9 cellular contexts compared by ENCODE assay signal in genomic region chr19:19539738-19540703, GRCh38. TPM values are rescaled to one million over a fixed set of nuclear protein-coding genes. Genes with fewer than 3 reads are reported as not detected.
A peak's percentile ranks its signal among the peaks of the same experiment; 100 is the strongest.
DNase-seq lines count a peak whose midpoint lies in the region; ATAC-seq and TF ChIP-seq lines count a peak whose summit lies in the region.
"Had no signal": no experiment of that assay in that cellular context is flagged by ENCODE, and none has a peak within 500 bp of the region (broad histone marks: within the 10 kb centered on the region; RNA-seq: fewer than 3 reads in every experiment).

No MANE protein-coding gene starts in this region.

- DNase-seq in Right ventricle myocardium inferior (ENCODE audit: missing footprints) (peak; percentile 88), right atrium auricular region (ENCODE audit: low spot score) (no peak), heart left ventricle (peak; percentile 46 to 85 (median 66)), SHP77 treated with DMSO at 0.1 percent for 48 hours (lab: John Stamatoyannopoulos, UW) (no peak)
- peak; percentile 34 for DNase-seq in activated effector memory CD4-positive, alpha-beta T cell treated with Interleukin-2 at 50 U/mL for 16 hours
- DNase-seq in stimulated activated CD4-positive, alpha-beta T cell treated with anti-CD3 and anti-CD28 coated beads, Interleukin-12 subunit alpha, Interleukin-12 subunit beta, amount 100 ng/mL, for 48 hours (ENCODE audit: low read depth in 2 of 3, low spot score in 1 of 3): peak; percentile 69 to 80 (median 75)

- intact Hi-C loops in Right ventricle myocardium inferior (cut with DNase I) (no loop called here), heart left ventricle (cut with DNase I) (loop anchor here in 5 of 10 donors (10.0 kb wide), 3 partner anchors 395 to 735 kb away; no protein-coding TSS in a partner anchor)

- H3K27me3 ChIP-seq in right atrium auricular region (peaks cover 11 to 19% of the 10 kb centered on the region in 2 donors), heart left ventricle (peaks cover 23 to 72% (median 33%) of the 10 kb centered on the region in 9 donors)

- TF ChIP-seq CTCF in right atrium auricular region (IDR thresholded peaks at IDR 0.05): no peak
- TF ChIP-seq CTCF in heart left ventricle (IDR thresholded peaks at IDR 0.05): no peak

- ATAC-seq in Right ventricle myocardium inferior (peak; percentile 37), heart left ventricle (peak in 3 of 4 donors; percentile 9 to 52 (median 46)), HG03196 (IDR thresholded peaks at IDR 0.05; ENCODE audit: unreplicated experiment) (no peak), HG02884 (IDR thresholded peaks at IDR 0.05; ENCODE audit: unreplicated experiment) (no peak)

- H3K4me3 ChIP-seq in right atrium auricular region: peak overlapping the region in 1 of 2 donors; percentile 34
- H3K4me3 ChIP-seq in heart left ventricle: peak overlapping the region in 4 of 12 donors; percentile 12 to 37 (median 26)

- no peak for TF ChIP-seq POLR2A in heart left ventricle (IDR thresholded peaks at IDR 0.05)

- peaks cover 0 to 41% of the 10 kb centered on the region in 2 donors for H3K4me1 ChIP-seq in right atrium auricular region
- peaks cover 4 to 31% (median 14%) of the 10 kb centered on the region in 12 donors for H3K4me1 ChIP-seq in heart left ventricle

- H3K27ac ChIP-seq in right atrium auricular region (no peak overlapping the region), heart left ventricle (no peak overlapping the region)
- H3K27ac ChIP-seq: C4-2B had no signal

- no peaks in the 10 kb centered on the region for H3K36me3 ChIP-seq in right atrium auricular region
- H3K36me3 ChIP-seq in heart left ventricle: peaks cover 0 to 5% (median 0%) of the 10 kb centered on the region in 9 donors

- 18 to 48% (median 24%) methylated on average over 19 to 89 of the region's 89 CpGs for WGBS in heart left ventricle, 4 donors

- H3K9me3 ChIP-seq in right atrium auricular region (no peaks in the 10 kb centered on the region), heart left ventricle (no peaks in the 10 kb centered on the region)

RNA-seq across cellular contexts. Expression of gene CILP2, which starts 2.0 kb away (rescaled TPM):
- total RNA-seq in Right ventricle myocardium inferior: 0.30 TPM
- total RNA-seq in right atrium auricular region: under 1 TPM; 0.19 to 0.24 TPM
- total RNA-seq in heart left ventricle: under 1 TPM in 7 of 9 donors, not detected in 2; 0.07 to 0.61 (median 0.22) TPM
- under 1 TPM; 0.08 to 0.24 TPM for polyA plus RNA-seq in heart left ventricle

RNA-seq across cellular contexts. Expression of gene YJEFN3, which starts 11.3 kb away (rescaled TPM):
- total RNA-seq in Right ventricle myocardium inferior: 6.5 TPM
- total RNA-seq in right atrium auricular region: 1 to 10 TPM in 1 of 2 donors, under 1 TPM in 1; 0.85 to 1.5 TPM
- total RNA-seq in heart left ventricle: 1 to 10 TPM in 8 of 9 donors, not detected in 1; 1.2 to 5.4 (median 2.3) TPM
- polyA plus RNA-seq in heart left ventricle: 1 to 10 TPM; 3.6 to 5.3 TPM

RNA-seq across cellular contexts. Expression of gene NDUFA13, which starts 24.0 kb away (rescaled TPM):
- total RNA-seq in Right ventricle myocardium inferior (1,344 TPM), right atrium auricular region (100 to 1,000 TPM in 1 of 2 donors, 10 to 100 TPM in 1; 59.3 to 198 TPM), heart left ventricle (1,000 to 10,000 TPM in 3 of 9 donors, 100 to 1,000 TPM in 6; 101 to 1,154 (median 960) TPM)
- polyA plus RNA-seq in heart left ventricle: 1,000 to 10,000 TPM in 1 of 2 donors, 100 to 1,000 TPM in 1; 856 to 1,476 TPM

RNA-seq across cellular contexts. Expression of gene TSSK6, which starts 24.7 kb away (rescaled TPM):
- total RNA-seq in Right ventricle myocardium inferior: 0.32 TPM
- total RNA-seq in right atrium auricular region: 1 to 10 TPM; 1.2 to 1.3 TPM
- total RNA-seq in heart left ventricle: 1 to 10 TPM in 1 of 9 donors, under 1 TPM in 8; 0.28 to 1.0 (median 0.54) TPM
- under 1 TPM; 0.57 to 0.61 TPM for polyA plus RNA-seq in heart left ventricle

Comparison
In these comparisons a context has a peak if more than half of its experiments do, and no peak if none do; other contexts are left out.
1. DNase-seq: peak in Right ventricle myocardium inferior (single experiment), activated effector memory CD4-positive, alpha-beta T cell treated with Interleukin-2 at 50 U/mL for 16 hours (single experiment), heart left ventricle (5 of 5) and stimulated activated CD4-positive, alpha-beta T cell treated with anti-CD3 and anti-CD28 coated beads, Interleukin-12 subunit alpha, Interleukin-12 subunit beta, amount 100 ng/mL, for 48 hours (3 of 3); none in right atrium auricular region (single experiment) and SHP77 treated with DMSO at 0.1 percent for 48 hours (single experiment).
2. ATAC-seq: peak in Right ventricle myocardium inferior (single experiment) and heart left ventricle (3 of 4); none in HG03196 (single experiment) and HG02884 (single experiment).